Comparison of ENCODE assay signal across 13 cellular contexts in the genomic region with DNA sequence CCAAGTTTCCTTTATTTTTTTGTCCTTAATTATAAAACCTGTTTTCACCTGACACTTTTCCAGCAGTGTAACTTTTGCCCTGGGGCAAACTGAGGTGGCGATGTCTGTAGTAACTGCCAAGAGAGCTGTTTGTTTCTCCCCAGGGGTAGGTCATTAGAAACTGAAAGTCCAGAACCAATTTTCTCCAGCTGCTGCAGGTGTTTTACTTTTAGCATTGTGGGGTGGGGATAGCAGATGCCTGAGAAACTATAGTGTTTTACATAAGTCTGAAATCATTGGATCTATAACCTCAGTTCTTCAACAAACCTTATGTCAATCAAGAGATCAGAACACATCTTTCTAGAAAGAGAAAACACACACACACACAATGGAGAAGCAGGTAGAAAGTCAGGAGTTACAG.
DNase-seq lines count a peak whose midpoint lies in the region; ATAC-seq and TF ChIP-seq lines count a peak whose summit lies in the region.
"Had no signal": no experiment of that assay in that cellular context is flagged by ENCODE, and none has a peak within 500 bp of the region (broad histone marks: within the 10 kb centered on the region; RNA-seq: fewer than 3 reads in every experiment).

No MANE protein-coding gene starts in this region.

- H3K27ac Mint-ChIP-seq in H9 = no peak overlapping the region
- H3K27ac Mint-ChIP-seq: dendritic cell treated with granulocyte-macrophage colony-stimulating factor and Interleukin-4, amounts not matched to agents 40 ng/mL and 50 ng/mL, for 4 days; IgD-negative memory B cell had no signal

- H3K9me3 ChIP-seq in ascending aorta = no peaks in the 10 kb centered on the region
- no peaks in the 10 kb centered on the region for H3K9me3 ChIP-seq in H9 (ENCODE audit: control insufficient read depth, low read depth, low read length)

- H3K9me3 Mint-ChIP-seq in H9 = peaks cover 0 to 3% of the 10 kb centered on the region in 2 experiments; a peak in 3 of 5 replicates
- H3K9me3 Mint-ChIP-seq: dendritic cell treated with granulocyte-macrophage colony-stimulating factor and Interleukin-4, amounts not matched to agents 40 ng/mL and 50 ng/mL, for 4 days had no signal

- H2BK12ac ChIP-seq in H9 (ENCODE audit: insufficient read length, low read depth, low read length) = no peak overlapping the region

- H3K4ac ChIP-seq in mesendoderm (ENCODE audit: low read depth, low read length) (no peak overlapping the region), H9 (ENCODE audit: low read depth, low read length) (no peak overlapping the region)

- WGBS in mesendoderm (ENCODE audit: extremely low coverage, insufficient coverage, low lambda C conversion rate) = no CpG with 5 or more reads among the region's 1 CpG
- no CpG with 5 or more reads among the region's 1 CpG for WGBS in H9 (ENCODE audit: extremely low coverage, insufficient read length, low lambda C conversion rate)

- H3T11ph ChIP-seq in H9 (ENCODE audit: low read length) = no peak overlapping the region

- H3K27me3 Mint-ChIP-seq in H9 (ENCODE audit: low read depth) = peaks cover 2% of the 10 kb centered on the region; the same call in 1 of the 2 replicates
- H3K27me3 Mint-ChIP-seq: dendritic cell treated with granulocyte-macrophage colony-stimulating factor and Interleukin-4, amounts not matched to agents 40 ng/mL and 50 ng/mL, for 4 days had no signal

- H4K20me1 ChIP-seq in H9 (ENCODE audit: control insufficient read depth, insufficient read depth, insufficient read length) = no peaks in the 10 kb centered on the region

- H3K18ac ChIP-seq in mesendoderm (ENCODE audit: low read length) = no peak overlapping the region
- no peak overlapping the region for H3K18ac ChIP-seq in H9 (ENCODE audit: insufficient read length, low read depth, low read length)

- no peak overlapping the region for H3K4me2 ChIP-seq in mesendoderm (ENCODE audit: low read length)
- H3K4me2 ChIP-seq in H9 (ENCODE audit: insufficient read depth, insufficient read length, low read length) = no peak overlapping the region

- H3K23ac ChIP-seq in mesendoderm (ENCODE audit: low read length) (no peak overlapping the region), H9 (ENCODE audit: insufficient read length, low read depth, low read length) (no peak overlapping the region)

- H2BK120ac ChIP-seq in mesendoderm (ENCODE audit: low read depth, low read length) (no peak overlapping the region), H9 (ENCODE audit: low read depth, low read length, poor library complexity, severe bottlenecking) (no peak overlapping the region)

- H3K36me3 Mint-ChIP-seq in H9 (ENCODE audit: insufficient read depth in 1 of 3, low read depth in 3 of 3) = no peaks in the 10 kb centered on the region
- H3K36me3 Mint-ChIP-seq: IgD-negative memory B cell had no signal

- DNase-seq in DMS153 (lab: John Stamatoyannopoulos, UW) (peak; percentile 50), DMS153 treated with DMSO at 0.1 percent for 48 hours (lab: John Stamatoyannopoulos, UW; ENCODE audit: unreplicated experiment) (no peak), NCI-H146 (lab: John Stamatoyannopoulos, UW) (peak; percentile 99), mesendoderm (peak; percentile 58), ascending aorta (ENCODE audit: low spot score in 2 of 2) (no peak), H9 (no peak)
- no peak for DNase-seq in stimulated activated CD4-positive, alpha-beta T cell treated with anti-CD3 and anti-CD28 coated beads, Interleukin-4, amount 100 ng/mL, for 1 hour
- DNase-seq: 8988T, head of caudate nucleus had no signal

- H3K4me1 Mint-ChIP-seq in H9 = peaks cover 23 to 26% of the 10 kb centered on the region in 2 experiments
- H3K4me1 Mint-ChIP-seq: IgD-negative memory B cell had no signal

- H3K4me1 ChIP-seq in mesendoderm (ENCODE audit: control insufficient read depth, low read depth, low read length) (peaks cover 8% of the 10 kb centered on the region), ascending aorta (peaks cover 0 to 7% of the 10 kb centered on the region in 2 donors), H9 (ENCODE audit: insufficient read depth, low read length) (peaks cover 5% of the 10 kb centered on the region)

- no peak overlapping the region for H3K4me3 Mint-ChIP-seq in H9
- H3K4me3 Mint-ChIP-seq: dendritic cell treated with granulocyte-macrophage colony-stimulating factor and Interleukin-4, amounts not matched to agents 40 ng/mL and 50 ng/mL, for 4 days; IgD-negative memory B cell had no signal

- no peak overlapping the region for H4K91ac ChIP-seq in H9 (ENCODE audit: insufficient read length, low read depth, low read length)

- H4K8ac ChIP-seq in mesendoderm (ENCODE audit: low read depth, low read length) (no peak overlapping the region), H9 (replicated peaks; ENCODE audit: insufficient read length, low read depth, low read length) (no peak overlapping the region)

- intact Hi-C loops in ascending aorta (cut with DNase I) = no loop called here

- H2AK5ac ChIP-seq in mesendoderm (ENCODE audit: low read length) = no peak overlapping the region
- no peak overlapping the region for H2AK5ac ChIP-seq in H9 (ENCODE audit: insufficient read length, low read length)

- H3K36me3 ChIP-seq in mesendoderm (ENCODE audit: control insufficient read depth, insufficient read depth, low read length) (no peaks in the 10 kb centered on the region), ascending aorta (no peaks in the 10 kb centered on the region)

- H3K79me2 ChIP-seq in mesendoderm (ENCODE audit: control insufficient read depth, insufficient read depth, low read length) = no peaks in the 10 kb centered on the region
- H3K79me2 ChIP-seq in H9 (ENCODE audit: insufficient read depth, low read length) = no peaks in the 10 kb centered on the region

- no peak overlapping the region for H2BK5ac ChIP-seq in mesendoderm (ENCODE audit: low read length)
- H2BK5ac ChIP-seq in H9 (ENCODE audit: insufficient read length, low read length) = no peak overlapping the region

- H3K79me1 ChIP-seq in mesendoderm (ENCODE audit: low read length) = no peaks in the 10 kb centered on the region
- H3K79me1 ChIP-seq in H9 (ENCODE audit: insufficient read depth, low read depth, low read length, poor library complexity, severe bottlenecking) = no peaks in the 10 kb centered on the region

- H2BK15ac ChIP-seq in mesendoderm (replicated peaks; ENCODE audit: low read depth) = peak overlapping the region; percentile 74
- no peak overlapping the region for H2BK15ac ChIP-seq in H9 (ENCODE audit: low read depth, low read length)

- no peak overlapping the region for H3K56ac ChIP-seq in mesendoderm (ENCODE audit: low read length)
- H3K56ac ChIP-seq in H9 (ENCODE audit: insufficient read length, low read depth, low read length) = no peak overlapping the region

- H3K9ac ChIP-seq in mesendoderm (ENCODE audit: low read length) (no peak overlapping the region), H9 (ENCODE audit: extremely low read depth, insufficient read length, low read length) (no peak overlapping the region)

- H3K27me3 ChIP-seq in mesendoderm (ENCODE audit: insufficient read depth, low read length, poor library complexity) = no peaks in the 10 kb centered on the region
- H3K27me3 ChIP-seq in ascending aorta = no peaks in the 10 kb centered on the region
- H3K27me3 ChIP-seq in H9 (ENCODE audit: insufficient read depth, low read length) = no peaks in the 10 kb centered on the region

- TF ChIP-seq CTCF in ascending aorta (IDR thresholded peaks at IDR 0.05) (no peak), H9 (conservative IDR thresholded peaks at IDR 0.05) (no peak)

- H3K23me2 ChIP-seq in H9 (ENCODE audit: insufficient read length, low read depth, low read length, poor library complexity, severe bottlenecking) = no peaks in the 10 kb centered on the region

- H2BK20ac ChIP-seq in H9 (ENCODE audit: low read depth, low read length, poor library complexity, severe bottlenecking) = no peak overlapping the region

- H3K4me3 ChIP-seq in mesendoderm (ENCODE audit: low read length) (no peak overlapping the region), ascending aorta (no peak overlapping the region)

- H2AFZ ChIP-seq in H9 (ENCODE audit: low read length) = no peak overlapping the region

- H3K14ac ChIP-seq in H9 (ENCODE audit: insufficient read depth, low read length) = no peak overlapping the region

- no peak overlapping the region for H4K5ac ChIP-seq in mesendoderm (ENCODE audit: low read length)
- H4K5ac ChIP-seq in H9 (ENCODE audit: insufficient read length, low read depth, low read length) = no peak overlapping the region

- H3K27ac ChIP-seq in mesendoderm (ENCODE audit: low read depth, low read length) = no peak overlapping the region
- no peak overlapping the region for H3K27ac ChIP-seq in ascending aorta
- no peak overlapping the region for H3K27ac ChIP-seq in H9 (ENCODE audit: insufficient read length, low read depth, low read length)

- peak; percentile 96 for ATAC-seq in HG02678 (IDR thresholded peaks at IDR 0.05; ENCODE audit: unreplicated experiment)
- ATAC-seq: HCT116 had no signal

Comparison
In these comparisons a context has a peak if more than half of its experiments do, and no peak if none do; other contexts are left out.
1. DNase-seq: peak in DMS153 (single experiment), NCI-H146 (single experiment) and mesendoderm (single experiment); none in DMS153 treated with DMSO at 0.1 percent for 48 hours (single experiment), stimulated activated CD4-positive, alpha-beta T cell treated with anti-CD3 and anti-CD28 coated beads, Interleukin-4, amount 100 ng/mL, for 1 hour (single experiment), ascending aorta (0 of 2) and H9 (single experiment).